In the genomic region with DNA sequence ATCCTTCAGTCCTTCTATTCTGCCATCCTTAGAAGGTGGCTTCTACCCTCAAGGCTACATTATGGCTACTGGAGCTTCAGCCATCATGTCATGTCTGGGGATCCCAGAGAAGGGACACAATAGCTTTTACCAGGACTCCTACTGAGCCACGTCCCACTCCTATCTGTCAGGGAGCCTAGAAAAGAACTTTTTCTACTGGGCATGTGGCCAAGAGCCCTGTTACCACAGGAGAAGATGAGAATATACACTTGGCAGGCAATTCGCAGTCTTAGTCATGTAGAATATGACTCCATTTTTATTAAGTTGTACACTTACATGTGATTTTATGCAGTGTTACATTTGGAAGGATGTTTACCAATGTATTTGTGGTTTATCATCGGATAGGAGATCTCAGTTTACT, we compare ENCODE assay signal across 9 cellular contexts.
DNase-seq lines count a peak whose midpoint lies in the region; ATAC-seq and TF ChIP-seq lines count a peak whose summit lies in the region.
"Had no signal": no experiment of that assay in that cellular context is flagged by ENCODE, and none has a peak within 500 bp of the region (broad histone marks: within the 10 kb centered on the region; RNA-seq: fewer than 3 reads in every experiment).

No MANE protein-coding gene starts in this region.

- no peaks in the 10 kb centered on the region for H3K9me3 ChIP-seq in adipocyte (ENCODE audit: control insufficient read depth, low read length)
- H3K9me3 ChIP-seq: ascending aorta had no signal

- no peak overlapping the region for H3K9ac ChIP-seq in adipocyte (ENCODE audit: low read length)

- DNase-seq in AG09319 (ENCODE audit: extremely low read depth, low read depth) (peak; percentile 39), adipocyte (ENCODE audit: low read depth) (peak; percentile 85), iris pigment epithelial cell (ENCODE audit: low read depth) (peak; percentile 95), NCI-H2171 treated with DMSO at 0.1 percent for 48 hours (lab: John Stamatoyannopoulos, UW) (no peak), KBM-7 (no peak), mesenteric fat pad (ENCODE audit: low spot score) (no peak), GF-D8 (lab: John Stamatoyannopoulos, UW) (no peak)

- H3K4me3 ChIP-seq in adipocyte (ENCODE audit: low read length), result no peak overlapping the region
- H3K4me3 ChIP-seq: ascending aorta had no signal

- no peak for TF ChIP-seq CTCF in AG09319 (IDR thresholded peaks at IDR 0.05; ENCODE audit: low read depth, low read length)

- no peaks in the 10 kb centered on the region for H3K27me3 ChIP-seq in adipocyte (replicated peaks; ENCODE audit: control insufficient read depth, insufficient read depth, low read length)
- H3K27me3 ChIP-seq: ascending aorta had no signal

- peaks cover 21% of the 10 kb centered on the region for H3K4me1 ChIP-seq in adipocyte (ENCODE audit: control insufficient read depth, insufficient read depth, low read length)
- H3K4me1 ChIP-seq: ascending aorta had no signal

- ATAC-seq in HG03045 (IDR thresholded peaks at IDR 0.05; ENCODE audit: unreplicated experiment), result peak; percentile 53

- no peaks in the 10 kb centered on the region for H3K36me3 ChIP-seq in adipocyte (ENCODE audit: control insufficient read depth, insufficient read depth, low read length, severe bottlenecking)
- H3K36me3 ChIP-seq: ascending aorta had no signal

- in situ Hi-C loops in KBM-7 (cut with MboI; ENCODE audit: low pct_unique_long_range_greater_than_20kb, low sequenced_read_pairs), result no loop called here

Comparison
In these comparisons a context has a peak if more than half of its experiments do, and no peak if none do; other contexts are left out.
1. DNase-seq: peak in AG09319 (single experiment), adipocyte (single experiment) and iris pigment epithelial cell (single experiment); none in NCI-H2171 treated with DMSO at 0.1 percent for 48 hours (single experiment), KBM-7 (single experiment), mesenteric fat pad (single experiment) and GF-D8 (single experiment).